In the genomic region with DNA sequence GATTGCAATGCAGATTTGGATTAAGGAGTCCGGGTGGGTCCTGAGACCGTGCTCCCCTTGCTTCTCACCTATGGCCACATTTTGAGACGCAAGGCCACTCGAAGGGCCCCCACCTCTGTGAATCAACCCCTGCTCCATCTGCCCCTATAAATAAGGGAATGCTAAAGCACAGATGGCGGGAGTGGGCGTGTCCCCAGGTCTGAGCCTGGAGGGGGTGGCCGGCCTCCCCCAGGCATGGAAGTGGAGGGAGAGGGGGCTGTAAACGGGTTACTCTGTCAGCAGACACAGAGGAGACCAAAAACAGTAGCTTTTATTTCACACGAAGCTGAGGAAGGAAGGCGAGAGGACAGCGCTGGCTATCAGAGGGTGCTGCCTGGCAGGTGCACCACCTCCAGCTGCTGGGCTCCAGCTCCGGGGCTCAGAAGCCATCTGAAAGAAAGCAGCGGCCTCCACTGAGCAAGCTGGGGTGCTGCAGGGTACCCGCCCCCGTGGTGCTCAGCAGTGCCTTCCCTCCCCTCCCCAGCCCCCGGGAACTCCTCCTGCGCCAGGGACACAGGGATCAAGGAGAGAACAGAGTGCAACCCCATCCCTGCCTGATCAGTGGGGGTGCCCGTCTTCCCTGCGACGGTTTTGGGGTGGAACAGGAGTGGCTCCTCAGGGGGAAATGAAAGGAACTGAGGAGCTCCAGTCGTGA, we compare ENCODE assay signal across 11 cellular contexts.
DNase-seq lines count a peak whose midpoint lies in the region; ATAC-seq lines count a peak whose summit lies in the region.
"Had no signal": no experiment of that assay in that cellular context is flagged by ENCODE, and none has a peak within 500 bp of the region (broad histone marks: within the 10 kb centered on the region; RNA-seq: fewer than 3 reads in every experiment).

No MANE protein-coding gene starts in this region.

- H3K9me3 Mint-ChIP-seq in stimulated activated naive CD8-positive, alpha-beta T cell treated with anti-CD3 and anti-CD28 coated beads, Interleukin-15, amount 100 ng/mL, for 72 hours, result peaks cover 18 to 21% of the 10 kb centered on the region in 2 donors

- no peak overlapping the region for H3K27ac Mint-ChIP-seq in stimulated activated naive CD8-positive, alpha-beta T cell treated with anti-CD3 and anti-CD28 coated beads, Interleukin-15, amount 100 ng/mL, for 72 hours
- H3K27ac Mint-ChIP-seq: T-helper 17 cell had no signal

- DNase-seq in stimulated activated naive CD8-positive, alpha-beta T cell treated with anti-CD3 and anti-CD28 coated beads, Interleukin-15, amount 100 ng/mL, for 72 hours, result no peak
- DNase-seq in stimulated activated naive CD8-positive, alpha-beta T cell treated with anti-CD3 and anti-CD28 coated beads, Interleukin-15, Interleukin-2, amounts not matched to agents 100 U/mL and 50 U/mL, for 24 hours, result no peak
- DNase-seq in NCI-H748 (lab: John Stamatoyannopoulos, UW; ENCODE audit: unreplicated experiment) (peak; percentile 63), head of caudate nucleus (peak; percentile 33 to 89 (median 68)), DMS114 treated with DMSO at 0.1 percent for 48 hours (lab: John Stamatoyannopoulos, UW; ENCODE audit: unreplicated experiment) (no peak), HPDE6-E6E7 (ENCODE audit: extremely low spot score) (no peak)
- DNase-seq: HCEC 1CT, NCI-H2029 treated with DMSO at 0.1 percent for 48 hours, T-helper 17 cell had no signal

- peak overlapping the region in 1 of 2 donors; percentile 38 for H3K4me3 Mint-ChIP-seq in stimulated activated naive CD8-positive, alpha-beta T cell treated with anti-CD3 and anti-CD28 coated beads, Interleukin-15, amount 100 ng/mL, for 72 hours
- H3K4me3 Mint-ChIP-seq: T-helper 17 cell had no signal

- ATAC-seq in stimulated activated naive CD8-positive, alpha-beta T cell treated with anti-CD3 and anti-CD28 coated beads, Interleukin-15, amount 100 ng/mL, for 72 hours, result peak; percentile 51
- no peak for ATAC-seq in stimulated activated naive CD8-positive, alpha-beta T cell treated with anti-CD3 and anti-CD28 coated beads, Interleukin-15, Interleukin-2, amounts not matched to agents 100 U/mL and 50 U/mL, for 24 hours
- ATAC-seq in HG03378 (IDR thresholded peaks at IDR 0.05; ENCODE audit: unreplicated experiment) (no peak), HG02610 (IDR thresholded peaks at IDR 0.05; ENCODE audit: unreplicated experiment) (no peak)

- peaks cover 7% of the 10 kb centered on the region for H3K4me1 Mint-ChIP-seq in stimulated activated naive CD8-positive, alpha-beta T cell treated with anti-CD3 and anti-CD28 coated beads, Interleukin-15, amount 100 ng/mL, for 72 hours

- intact Hi-C loops in head of caudate nucleus (cut with DNase I), result loop anchor here (5.0 kb wide), 1 partner anchor 45 kb away; no protein-coding TSS in a partner anchor

- peaks cover 45% of the 10 kb centered on the region for H3K27me3 Mint-ChIP-seq in stimulated activated naive CD8-positive, alpha-beta T cell treated with anti-CD3 and anti-CD28 coated beads, Interleukin-15, amount 100 ng/mL, for 72 hours

Comparison
In these comparisons a context has a peak if more than half of its experiments do, and no peak if none do; other contexts are left out.
1. DNase-seq: peak in NCI-H748 (single experiment) and head of caudate nucleus (42 of 42); none in stimulated activated naive CD8-positive, alpha-beta T cell treated with anti-CD3 and anti-CD28 coated beads, Interleukin-15, amount 100 ng/mL, for 72 hours (0 of 2), stimulated activated naive CD8-positive, alpha-beta T cell treated with anti-CD3 and anti-CD28 coated beads, Interleukin-15, Interleukin-2, amounts not matched to agents 100 U/mL and 50 U/mL, for 24 hours (single experiment), DMS114 treated with DMSO at 0.1 percent for 48 hours (single experiment) and HPDE6-E6E7 (single experiment).